Comparison of ENCODE assay signal across 36 cellular contexts in genomic region chr20:19483309-19483708, GRCh38.
"Had no signal": no experiment of that assay in that cellular context is flagged by ENCODE, and none has a peak within 500 bp of the region (broad histone marks: within the 10 kb centered on the region; RNA-seq: fewer than 3 reads in every experiment).

No MANE protein-coding gene starts in this region.

- DNase-seq: activated B cell treated with CpG ODN at 0.5 μM for 24 hours; activated CD4-positive, alpha-beta memory T cell treated with anti-CD3 and anti-CD28 coated beads for 36 hours; activated CD4-positive, alpha-beta T cell treated with anti-CD3 and anti-CD28 coated beads for 4 hours; activated CD4-positive, alpha-beta T cell treated with anti-CD3 and anti-CD28 coated beads, Interleukin-2, amount 10 ng/mL, durations not matched to agents 24 days and 14 days; activated CD4-positive, alpha-beta T cell treated with anti-CD3 and anti-CD28 coated beads, Interleukin-2, amount 50 U/mL, for 1 hour; activated CD4-positive, alpha-beta T cell treated with anti-CD3 and anti-CD28 coated beads, Interleukin-2, amount 50 U/mL, for 4 hours; activated CD4-positive, CD25-positive, alpha-beta regulatory T cell treated with anti-CD3 and anti-CD28 coated beads, Interleukin-2, amount 50 U/mL, for 72 hours; activated CD8-positive, alpha-beta memory T cell treated with anti-CD3 and anti-CD28 coated beads, Interleukin-2, amount 50 U/mL, for 4 hours; activated CD8-positive, alpha-beta T cell treated with anti-CD3 and anti-CD28 coated beads for 36 hours; activated effector memory CD4-positive, alpha-beta T cell treated with Interleukin-2 at 50 U/mL for 16 hours; activated gamma-delta T cell; activated naive CD4-positive, alpha-beta T cell treated with anti-CD3 and anti-CD28 coated beads, Interleukin-2, amount 10 ng/mL, durations not matched to agents 7 days and 5 days; activated naive CD4-positive, alpha-beta T cell treated with Interleukin-2 at 50 U/mL for 16 hours; activated naive CD8-positive, alpha-beta T cell treated with anti-CD3 and anti-CD28 coated beads, Interleukin-2, amount 10 ng/mL, durations not matched to agents 7 days and 5 days; activated naive CD8-positive, alpha-beta T cell treated with anti-CD3 and anti-CD28 coated beads, Interleukin-2, amount 50 U/mL, for 24 hours; activated T-cell treated with anti-CD3 and anti-CD28 coated beads for 4 hours; activated T-cell treated with anti-CD3 and anti-CD28 coated beads, Interleukin-2, amount 50 U/mL, for 1 hour; activated T-cell treated with anti-CD3 and anti-CD28 coated beads, Interleukin-2, amount 50 U/mL, for 4 hours; activated T-cell treated with anti-CD3 and anti-CD28 coated beads, Interleukin-2, amount 50 U/mL, for 72 hours; amygdala; anterior cingulate cortex; caudate nucleus; SW 1271; T-helper 1 cell; T-helper 2 cell; T-helper 9 cell had no signal

- H3K27me3 ChIP-seq: ascending aorta, cardiac muscle cell had no signal

- H3K9me3 Mint-ChIP-seq: activated B cell treated with CpG ODN at 0.5 μM for 24 hours; activated CD4-positive, alpha-beta memory T cell treated with anti-CD3 and anti-CD28 coated beads for 36 hours; activated CD4-positive, alpha-beta T cell treated with anti-CD3 and anti-CD28 coated beads, Interleukin-2, amount 10 ng/mL, durations not matched to agents 24 days and 14 days; activated CD8-positive, alpha-beta T cell treated with anti-CD3 and anti-CD28 coated beads for 36 hours; activated naive CD4-positive, alpha-beta T cell treated with anti-CD3 and anti-CD28 coated beads, Interleukin-2, amount 10 ng/mL, durations not matched to agents 7 days and 5 days; activated naive CD4-positive, alpha-beta T cell treated with anti-CD3 and anti-CD28 coated beads, Interleukin-2, amount 50 U/mL, for 24 hours; activated naive CD8-positive, alpha-beta T cell treated with anti-CD3 and anti-CD28 coated beads, Interleukin-2, amount 50 U/mL, for 24 hours; activated T-cell treated with anti-CD3 and anti-CD28 coated beads, Interleukin-2, amount 50 U/mL, for 4 hours; activated T-cell treated with anti-CD3 and anti-CD28 coated beads, Interleukin-2, amount 50 U/mL, for 72 hours; activated T-helper 1 cell treated with anti-CD3 and anti-CD28 coated beads, Interleukin-12 subunit alpha, Interleukin-12 subunit beta, Interleukin-2, Interleukin-4 antibody, amounts not matched to agents 30 ng/mL and 10 ng/mL and 1 ng/mL, durations not matched to agents 14 hours and 24 hours and 36 hours; activated T-helper 2 cell treated with anti-CD3 and anti-CD28 coated beads, Interferon-gamma antibody, Interleukin-2, Interleukin-4, amounts not matched to agents 10 μg/mL and 5 μg/mL and 100 μg/mL, durations not matched to agents 14 hours and 24 hours and 36 hours; brain; T-helper 1 cell treated with Interleukin-12 subunit alpha and Interleukin-12 subunit beta and Interleukin-4 antibody, amounts not matched to agents 30 μg/mL and 1 μg/mL, for 36 hours; T-helper 2 cell treated with Interferon-gamma antibody and Interleukin-4, amounts not matched to agents 5 μg/mL and 100 μg/mL, for 36 hours had no signal

- H3K36me3 Mint-ChIP-seq: activated CD4-positive, alpha-beta memory T cell treated with anti-CD3 and anti-CD28 coated beads for 36 hours; activated naive CD4-positive, alpha-beta T cell treated with anti-CD3 and anti-CD28 coated beads, Interleukin-2, amount 10 ng/mL, durations not matched to agents 7 days and 5 days; activated naive CD4-positive, alpha-beta T cell treated with anti-CD3 and anti-CD28 coated beads, Interleukin-2, amount 50 U/mL, for 24 hours; activated naive CD8-positive, alpha-beta T cell; activated naive CD8-positive, alpha-beta T cell treated with anti-CD3 and anti-CD28 coated beads, Interleukin-2, amount 10 ng/mL, durations not matched to agents 7 days and 5 days; brain had no signal

- H3K4me3 Mint-ChIP-seq: activated B cell treated with CpG ODN at 0.5 μM for 24 hours; activated CD4-positive, alpha-beta memory T cell treated with anti-CD3 and anti-CD28 coated beads for 36 hours; activated CD4-positive, alpha-beta T cell treated with anti-CD3 and anti-CD28 coated beads, Interleukin-2, amount 10 ng/mL, durations not matched to agents 24 days and 14 days; activated CD8-positive, alpha-beta T cell treated with anti-CD3 and anti-CD28 coated beads for 36 hours; activated naive CD4-positive, alpha-beta T cell treated with anti-CD3 and anti-CD28 coated beads, Interleukin-2, amount 10 ng/mL, durations not matched to agents 7 days and 5 days; activated naive CD4-positive, alpha-beta T cell treated with anti-CD3 and anti-CD28 coated beads, Interleukin-2, amount 50 U/mL, for 24 hours; activated naive CD8-positive, alpha-beta T cell; activated naive CD8-positive, alpha-beta T cell treated with anti-CD3 and anti-CD28 coated beads, Interleukin-2, amount 10 ng/mL, durations not matched to agents 7 days and 5 days; activated naive CD8-positive, alpha-beta T cell treated with anti-CD3 and anti-CD28 coated beads, Interleukin-2, amount 50 U/mL, for 24 hours; activated T-cell treated with anti-CD3 and anti-CD28 coated beads, Interleukin-2, amount 50 U/mL, for 4 hours; activated T-cell treated with anti-CD3 and anti-CD28 coated beads, Interleukin-2, amount 50 U/mL, for 72 hours; activated T-helper 1 cell treated with anti-CD3 and anti-CD28 coated beads, Interleukin-12 subunit alpha, Interleukin-12 subunit beta, Interleukin-2, Interleukin-4 antibody, amounts not matched to agents 30 ng/mL and 10 ng/mL and 1 ng/mL, durations not matched to agents 14 hours and 24 hours and 36 hours; brain; T-helper 1 cell treated with Interleukin-12 subunit alpha and Interleukin-12 subunit beta and Interleukin-4 antibody, amounts not matched to agents 30 μg/mL and 1 μg/mL, for 36 hours; T-helper 2 cell treated with Interferon-gamma antibody and Interleukin-4, amounts not matched to agents 5 μg/mL and 100 μg/mL, for 36 hours had no signal

- H3K27me3 Mint-ChIP-seq: activated CD4-positive, alpha-beta T cell treated with anti-CD3 and anti-CD28 coated beads, Interleukin-2, amount 10 ng/mL, durations not matched to agents 24 days and 14 days; activated naive CD4-positive, alpha-beta T cell treated with anti-CD3 and anti-CD28 coated beads, Interleukin-2, amount 50 U/mL, for 24 hours; activated naive CD8-positive, alpha-beta T cell treated with anti-CD3 and anti-CD28 coated beads, Interleukin-2, amount 50 U/mL, for 24 hours had no signal

- H3K4me1 ChIP-seq: ascending aorta had no signal

- H3K27ac ChIP-seq: ascending aorta, cardiac muscle cell, VCaP had no signal

- H3K4me3 ChIP-seq: ascending aorta, cardiac muscle cell had no signal

- H3K36me3 ChIP-seq: ascending aorta, cardiac muscle cell had no signal

- H3K27ac Mint-ChIP-seq: activated B cell treated with CpG ODN at 0.5 μM for 24 hours; activated CD4-positive, alpha-beta memory T cell treated with anti-CD3 and anti-CD28 coated beads for 36 hours; activated CD4-positive, alpha-beta T cell treated with anti-CD3 and anti-CD28 coated beads, Interleukin-2, amount 10 ng/mL, durations not matched to agents 24 days and 14 days; activated CD8-positive, alpha-beta T cell treated with anti-CD3 and anti-CD28 coated beads for 36 hours; activated naive CD4-positive, alpha-beta T cell treated with anti-CD3 and anti-CD28 coated beads, Interleukin-2, amount 10 ng/mL, durations not matched to agents 7 days and 5 days; activated naive CD4-positive, alpha-beta T cell treated with anti-CD3 and anti-CD28 coated beads, Interleukin-2, amount 50 U/mL, for 24 hours; activated naive CD8-positive, alpha-beta T cell; activated naive CD8-positive, alpha-beta T cell treated with anti-CD3 and anti-CD28 coated beads, Interleukin-2, amount 10 ng/mL, durations not matched to agents 7 days and 5 days; activated naive CD8-positive, alpha-beta T cell treated with anti-CD3 and anti-CD28 coated beads, Interleukin-2, amount 50 U/mL, for 24 hours; activated T-cell treated with anti-CD3 and anti-CD28 coated beads, Interleukin-2, amount 50 U/mL, for 72 hours; activated T-helper 1 cell treated with anti-CD3 and anti-CD28 coated beads, Interleukin-12 subunit alpha, Interleukin-12 subunit beta, Interleukin-2, Interleukin-4 antibody, amounts not matched to agents 30 ng/mL and 10 ng/mL and 1 ng/mL, durations not matched to agents 14 hours and 24 hours and 36 hours; activated T-helper 2 cell treated with anti-CD3 and anti-CD28 coated beads, Interferon-gamma antibody, Interleukin-2, Interleukin-4, amounts not matched to agents 10 μg/mL and 5 μg/mL and 100 μg/mL, durations not matched to agents 14 hours and 24 hours and 36 hours; brain; T-helper 1 cell treated with Interleukin-12 subunit alpha and Interleukin-12 subunit beta and Interleukin-4 antibody, amounts not matched to agents 30 μg/mL and 1 μg/mL, for 36 hours; T-helper 2 cell treated with Interferon-gamma antibody and Interleukin-4, amounts not matched to agents 5 μg/mL and 100 μg/mL, for 36 hours had no signal

- H3K4me1 Mint-ChIP-seq: activated B cell treated with CpG ODN at 0.5 μM for 24 hours; activated CD4-positive, alpha-beta T cell treated with anti-CD3 and anti-CD28 coated beads, Interleukin-2, amount 10 ng/mL, durations not matched to agents 24 days and 14 days; activated naive CD4-positive, alpha-beta T cell treated with anti-CD3 and anti-CD28 coated beads, Interleukin-2, amount 10 ng/mL, durations not matched to agents 7 days and 5 days; activated naive CD4-positive, alpha-beta T cell treated with anti-CD3 and anti-CD28 coated beads, Interleukin-2, amount 50 U/mL, for 24 hours; activated naive CD8-positive, alpha-beta T cell treated with anti-CD3 and anti-CD28 coated beads, Interleukin-2, amount 50 U/mL, for 24 hours had no signal

- H3K9me3 ChIP-seq: ascending aorta had no signal

- ATAC-seq: activated CD8-positive, alpha-beta T cell treated with anti-CD3 and anti-CD28 coated beads for 36 hours; activated naive CD8-positive, alpha-beta T cell treated with anti-CD3 and anti-CD28 coated beads, Interleukin-2, amount 50 U/mL, for 24 hours; activated T-cell treated with anti-CD3 and anti-CD28 coated beads, Interleukin-2, amount 50 U/mL, for 4 hours; activated T-cell treated with anti-CD3 and anti-CD28 coated beads, Interleukin-2, amount 50 U/mL, for 72 hours had no signal
